In the genomic region with DNA sequence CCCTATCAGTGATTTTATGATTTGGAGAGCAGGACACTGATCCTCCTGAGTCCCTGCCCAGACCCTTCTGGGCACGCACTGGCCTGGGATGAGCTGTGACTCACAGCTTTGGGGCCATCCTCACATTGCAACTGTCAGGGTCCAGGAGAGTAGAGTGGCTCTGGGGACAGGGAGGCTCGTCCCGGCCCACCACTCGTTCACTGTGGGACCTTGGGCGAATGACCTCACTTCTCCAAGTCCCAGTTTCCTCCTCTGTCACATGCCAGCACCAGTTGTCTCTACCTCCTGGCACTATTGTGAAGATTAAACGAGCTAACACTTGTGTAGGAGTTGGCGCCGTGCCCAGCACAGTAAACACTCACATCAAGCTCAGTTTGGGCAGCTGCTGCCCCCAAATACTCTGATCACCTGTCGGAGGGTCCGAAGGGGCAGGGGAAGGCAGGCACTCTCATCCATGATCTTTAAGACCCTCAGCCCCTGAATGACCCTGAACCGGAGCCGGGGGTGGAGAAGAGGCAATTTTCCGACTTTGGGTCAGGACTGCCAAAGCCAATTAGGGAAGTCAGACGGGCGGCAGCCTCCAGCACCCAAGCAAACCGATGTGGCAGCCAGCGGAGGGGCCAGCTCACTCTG, we compare ENCODE assay signal across 12 cellular contexts.
A peak's percentile ranks its signal among the peaks of the same experiment; 100 is the strongest.
DNase-seq lines count a peak whose midpoint lies in the region; ATAC-seq lines count a peak whose summit lies in the region.
"Had no signal": no experiment of that assay in that cellular context is flagged by ENCODE, and none has a peak within 500 bp of the region (broad histone marks: within the 10 kb centered on the region; RNA-seq: fewer than 3 reads in every experiment).

No MANE protein-coding gene starts in this region.

- no peak overlapping the region for H2AK5ac ChIP-seq in mesenchymal stem cell (ENCODE audit: low read length, severe bottlenecking)

- H3K4me3 ChIP-seq in SJSA1 (no peak overlapping the region), mesenchymal stem cell (ENCODE audit: insufficient read depth in 1 of 2, low read depth in 1 of 2, low read length in 2 of 2) (no peak overlapping the region)

- no peaks in the 10 kb centered on the region for H3K36me3 ChIP-seq in SJSA1
- no peaks in the 10 kb centered on the region for H3K36me3 ChIP-seq in mesenchymal stem cell (ENCODE audit: control insufficient read depth in 1 of 2, insufficient read depth in 2 of 2, low read depth in 1 of 2, low read length in 2 of 2)

- intact Hi-C loops in activated CD4-positive, alpha-beta T cell treated with anti-CD3 and anti-CD28 coated beads for 36 hours (cut with DNase I, micrococcal nuclease) = no loop called here

- H3K18ac ChIP-seq in mesenchymal stem cell (ENCODE audit: low read depth in 1 of 2, low read length in 2 of 2) = peak overlapping the region in 1 of 2 experiments; percentile 13

- no peak for ATAC-seq in GM19455 (IDR thresholded peaks at IDR 0.05; ENCODE audit: unreplicated experiment)
- ATAC-seq in activated CD4-positive, alpha-beta T cell treated with anti-CD3 and anti-CD28 coated beads for 36 hours = no peak
- ATAC-seq: T-cell had no signal

- POLR2A ChIA-PET in activated CD4-positive, alpha-beta T cell treated with anti-CD3 and anti-CD28 coated beads for 36 hours (lab: Charles Lee) = no interaction called here

- peak overlapping the region; percentile 45 for H2BK120ac ChIP-seq in mesenchymal stem cell (ENCODE audit: low read depth, low read length)

- H2BK12ac ChIP-seq in mesenchymal stem cell (ENCODE audit: low read length in 2 of 2) = peak overlapping the region; percentile 1 to 81

- CTCF ChIA-PET in activated CD4-positive, alpha-beta T cell treated with anti-CD3 and anti-CD28 coated beads for 36 hours (lab: Charles Lee) = interaction anchor here (0.6 to 0.7 kb wide), 2 partner anchors 254 to 644 kb away, joined by 3 read pairs; no protein-coding TSS in a partner anchor

- H3K27ac ChIP-seq in SJSA1 = peak overlapping the region; percentile 87; the same call in 1 of the 2 replicates
- H3K27ac ChIP-seq in mesenchymal stem cell (ENCODE audit: low read length, poor library complexity, severe bottlenecking) = no peak overlapping the region
- H3K27ac ChIP-seq: KMS-11 had no signal

- no peak overlapping the region for H3K23ac ChIP-seq in mesenchymal stem cell (ENCODE audit: low read length in 2 of 2)

- H4K8ac ChIP-seq in mesenchymal stem cell (ENCODE audit: low read length) = peak overlapping the region; percentile 33

- H3K14ac ChIP-seq in mesenchymal stem cell (ENCODE audit: low read length in 2 of 2) = no peak overlapping the region

- peak overlapping the region; percentile 47 for H4K91ac ChIP-seq in mesenchymal stem cell (ENCODE audit: low read length)

- no peak overlapping the region for H2BK5ac ChIP-seq in mesenchymal stem cell (ENCODE audit: low read depth, low read length, poor library complexity, severe bottlenecking)

- H3K9ac ChIP-seq in mesenchymal stem cell (ENCODE audit: low read length) = no peak overlapping the region
- H3K9ac ChIP-seq: KMS-11 had no signal

- no peaks in the 10 kb centered on the region for H3K79me1 ChIP-seq in mesenchymal stem cell (replicated peaks; ENCODE audit: low read length, poor library complexity, severe bottlenecking)

- H3K27me3 Mint-ChIP-seq in activated CD4-positive, alpha-beta T cell treated with anti-CD3 and anti-CD28 coated beads for 36 hours = peaks cover 19% of the 10 kb centered on the region

- no peak overlapping the region for H3K4me3 Mint-ChIP-seq in activated CD4-positive, alpha-beta T cell treated with anti-CD3 and anti-CD28 coated beads for 36 hours
- H3K4me3 Mint-ChIP-seq: central memory CD8-positive, alpha-beta T cell; T-cell had no signal

- no peak overlapping the region for H3K27ac Mint-ChIP-seq in activated CD4-positive, alpha-beta T cell treated with anti-CD3 and anti-CD28 coated beads for 36 hours
- H3K27ac Mint-ChIP-seq: T-cell had no signal

- H3K9me3 ChIP-seq in SJSA1 (replicated peaks) (no peaks in the 10 kb centered on the region), mesenchymal stem cell (ENCODE audit: control insufficient read depth, low read length) (no peaks in the 10 kb centered on the region)

- H3K4me1 Mint-ChIP-seq in activated CD4-positive, alpha-beta T cell treated with anti-CD3 and anti-CD28 coated beads for 36 hours = peaks cover 14% of the 10 kb centered on the region
- H3K4me1 Mint-ChIP-seq: central memory CD8-positive, alpha-beta T cell; T-cell had no signal

- no peaks in the 10 kb centered on the region for H3K9me3 Mint-ChIP-seq in activated CD4-positive, alpha-beta T cell treated with anti-CD3 and anti-CD28 coated beads for 36 hours (ENCODE audit: low read depth)
- H3K9me3 Mint-ChIP-seq: central memory CD8-positive, alpha-beta T cell; T-cell had no signal

- DNase-seq in DMS 273 treated with DMSO at 0.1 percent for 48 hours (lab: John Stamatoyannopoulos, UW) (peak; percentile 3), NCI-H146 treated with DMSO at 0.1 percent for 48 hours (lab: John Stamatoyannopoulos, UW; ENCODE audit: unreplicated experiment) (peak; percentile 47), SJSA1 (ENCODE audit: low read depth in 1 of 2, low spot score in 2 of 2) (peak; percentile 48 to 56), mesenchymal stem cell (peak; percentile 76), cerebellar cortex (ENCODE audit: low spot score) (no peak), activated gamma-delta T cell (lab: John Stamatoyannopoulos, UW) (no peak)
- no peak for DNase-seq in activated CD4-positive, alpha-beta T cell treated with anti-CD3 and anti-CD28 coated beads for 36 hours
- DNase-seq: activated T-cell treated with anti-CD3 and anti-CD28 coated beads for 4 hours, T-cell had no signal

- peak overlapping the region in 1 of 2 experiments; percentile 1 for H3K4ac ChIP-seq in mesenchymal stem cell (ENCODE audit: low read depth in 1 of 2, low read length in 2 of 2)

- H2BK15ac ChIP-seq in mesenchymal stem cell (ENCODE audit: low read depth, poor library complexity, severe bottlenecking) = no peak overlapping the region

- H3K4me2 ChIP-seq in mesenchymal stem cell (ENCODE audit: low read length, poor library complexity, severe bottlenecking) = no peak overlapping the region
- H3K4me2 ChIP-seq: KMS-11 had no signal

- H2AFZ ChIP-seq in mesenchymal stem cell (ENCODE audit: low read depth, low read length) = no peak overlapping the region

- H3K27me3 ChIP-seq in SJSA1 (replicated peaks) = no peaks in the 10 kb centered on the region
- H3K27me3 ChIP-seq in mesenchymal stem cell (ENCODE audit: control insufficient read depth in 1 of 2, insufficient read depth in 1 of 2, low read length in 2 of 2) = peaks cover 0 to 9% of the 10 kb centered on the region in 2 experiments

- no peaks in the 10 kb centered on the region for H3K36me3 Mint-ChIP-seq in activated CD4-positive, alpha-beta T cell treated with anti-CD3 and anti-CD28 coated beads for 36 hours (ENCODE audit: low read depth)

- 51% methylated on average over 13 of the region's 17 CpGs for WGBS in mesenchymal stem cell

- H3K4me1 ChIP-seq in SJSA1 (replicated peaks) = peaks cover 62% of the 10 kb centered on the region
- H3K4me1 ChIP-seq in mesenchymal stem cell (ENCODE audit: control insufficient read depth, insufficient read depth, low read depth, low read length) = peaks cover 31% of the 10 kb centered on the region

Comparison
In these comparisons a context has a peak if more than half of its experiments do, and no peak if none do; other contexts are left out.
1. DNase-seq: peak in DMS 273 treated with DMSO at 0.1 percent for 48 hours (single experiment), NCI-H146 treated with DMSO at 0.1 percent for 48 hours (single experiment), SJSA1 (2 of 2) and mesenchymal stem cell (single experiment); none in cerebellar cortex (single experiment), activated gamma-delta T cell (single experiment) and activated CD4-positive, alpha-beta T cell treated with anti-CD3 and anti-CD28 coated beads for 36 hours (single experiment).